ENCODE assay signal across 8 cellular contexts in the genomic region with DNA sequence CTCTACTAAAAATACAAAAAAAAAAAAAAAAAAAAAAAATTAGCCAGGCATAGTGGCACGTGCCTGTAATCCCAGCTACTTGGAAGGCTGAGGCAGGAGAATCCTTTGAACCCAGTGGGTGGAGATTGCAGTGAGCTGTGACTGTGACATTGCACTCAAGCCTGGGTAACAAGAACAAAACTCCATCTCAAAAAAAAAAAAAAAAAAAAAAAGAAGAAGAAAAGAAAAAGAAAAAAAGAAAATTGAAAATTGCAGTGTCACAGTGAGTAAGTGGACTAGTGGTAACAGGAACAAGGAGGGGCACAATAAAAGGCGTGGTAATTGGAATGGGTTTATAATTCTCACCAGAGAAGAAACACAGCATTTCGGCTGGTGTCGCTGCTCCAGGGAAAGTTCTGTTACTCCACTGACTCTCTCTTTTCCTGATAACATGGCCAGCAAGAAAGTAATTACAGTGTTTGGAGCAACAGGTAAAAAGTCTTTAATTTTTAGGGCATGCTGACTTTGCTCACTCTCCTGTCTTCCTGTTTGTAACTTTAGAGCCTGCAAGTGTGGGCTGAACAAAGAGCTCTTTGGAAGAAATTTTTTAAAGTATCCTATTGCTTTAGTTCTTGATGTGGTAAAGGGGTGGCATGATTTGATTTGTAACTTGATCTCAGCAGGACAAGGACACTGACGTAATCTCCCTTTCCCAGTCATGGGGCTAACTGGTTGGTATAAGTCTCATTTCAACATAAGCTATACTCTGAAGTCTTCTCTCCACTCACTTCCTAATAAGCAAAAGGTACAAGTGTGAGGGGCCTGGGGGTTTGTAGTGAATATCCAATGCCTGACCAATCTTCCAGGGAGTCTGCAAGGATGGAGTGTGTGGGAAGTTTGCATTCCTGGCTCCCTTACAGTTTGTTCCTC. TPM values are rescaled to one million over a fixed set of nuclear protein-coding genes. Genes with fewer than 3 reads are reported as not detected.
DNase-seq lines count a peak whose midpoint lies in the region; ATAC-seq and TF ChIP-seq lines count a peak whose summit lies in the region.

No MANE protein-coding gene starts in this region.

- peaks cover 8% of the 10 kb centered on the region for H3K4me1 Mint-ChIP-seq in HFFc6 (ENCODE audit: low read depth)
- H3K4me1 Mint-ChIP-seq in activated CD8-positive, alpha-beta T cell treated with anti-CD3 and anti-CD28 coated beads for 36 hours (ENCODE audit: low read depth) = peaks cover 2% of the 10 kb centered on the region

- TF ChIP-seq CTCF in HFFc6 (IDR thresholded peaks at IDR 0.05) = no peak
- no peak for TF ChIP-seq CTCF in activated CD8-positive, alpha-beta T cell treated with anti-CD3 and anti-CD28 coated beads for 36 hours (IDR thresholded peaks at IDR 0.05)

- ATAC-seq in activated CD8-positive, alpha-beta T cell treated with anti-CD3 and anti-CD28 coated beads for 36 hours = peak; percentile 47
- ATAC-seq in GM19463 (IDR thresholded peaks at IDR 0.05; ENCODE audit: unreplicated experiment) (no peak), GM21447 (IDR thresholded peaks at IDR 0.05; ENCODE audit: unreplicated experiment) (no peak), GM18519 (IDR thresholded peaks at IDR 0.05; ENCODE audit: low FRiP score, unreplicated experiment) (no peak)

- CTCF ChIA-PET in activated CD8-positive, alpha-beta T cell treated with anti-CD3 and anti-CD28 coated beads for 36 hours (lab: Charles Lee) = interaction anchor here (1.0 to 13.4 kb wide), 4 partner anchors 17 to 33 kb away, joined by 3 to 186 read pairs (median 4); partner anchors contain the start of gene TRA2B

- POLR2A ChIA-PET in activated CD8-positive, alpha-beta T cell treated with anti-CD3 and anti-CD28 coated beads for 36 hours (lab: Charles Lee) = interaction anchor here (1.1 to 1.2 kb wide), 2 partner anchors 22 to 39 kb away, joined by 3 read pairs; partner anchors contain the start of gene TRA2B

- H3K27ac Mint-ChIP-seq in HFFc6 = no peak overlapping the region
- no peak overlapping the region for H3K27ac Mint-ChIP-seq in activated CD8-positive, alpha-beta T cell treated with anti-CD3 and anti-CD28 coated beads for 36 hours

- peak overlapping the region; percentile 68 for H3K4me3 ChIP-seq in ACC112 (ENCODE audit: low read depth, low read length)

- intact Hi-C loops in activated CD8-positive, alpha-beta T cell treated with anti-CD3 and anti-CD28 coated beads for 36 hours (cut with micrococcal nuclease) = no loop called here

- DNase-seq in HFFc6 (peak; percentile 43), kidney tubule cell (ENCODE audit: low spot score) (peak; percentile 37), NCI-H446 (lab: John Stamatoyannopoulos, UW) (no peak)
- peak; percentile 14 for DNase-seq in activated CD8-positive, alpha-beta T cell treated with anti-CD3 and anti-CD28 coated beads for 36 hours

- H3K79me2 ChIP-seq in ACC112 (ENCODE audit: control insufficient read depth, insufficient read depth, low read length, unreplicated experiment) = peaks cover 22% of the 10 kb centered on the region

- H3K4me3 Mint-ChIP-seq in HFFc6 = no peak overlapping the region
- H3K4me3 Mint-ChIP-seq in activated CD8-positive, alpha-beta T cell treated with anti-CD3 and anti-CD28 coated beads for 36 hours = no peak overlapping the region

- peak overlapping the region; percentile 70 for H2AFZ ChIP-seq in ACC112 (ENCODE audit: low read length, unreplicated experiment)

- H3K27me3 Mint-ChIP-seq in HFFc6 (ENCODE audit: insufficient read depth) = peaks cover 14% of the 10 kb centered on the region
- peaks cover 7% of the 10 kb centered on the region for H3K27me3 Mint-ChIP-seq in activated CD8-positive, alpha-beta T cell treated with anti-CD3 and anti-CD28 coated beads for 36 hours

- H3K27me3 ChIP-seq in ACC112 (ENCODE audit: insufficient read depth, low read length) = no peaks in the 10 kb centered on the region

- no peaks in the 10 kb centered on the region for H3K36me3 Mint-ChIP-seq in HFFc6 (ENCODE audit: low read depth)
- no peaks in the 10 kb centered on the region for H3K36me3 Mint-ChIP-seq in activated CD8-positive, alpha-beta T cell treated with anti-CD3 and anti-CD28 coated beads for 36 hours (ENCODE audit: low read depth)

- no peaks in the 10 kb centered on the region for H3K36me3 ChIP-seq in ACC112 (ENCODE audit: insufficient read depth, low read length)

- no peaks in the 10 kb centered on the region for H3K9me3 Mint-ChIP-seq in HFFc6
- peaks cover 1% of the 10 kb centered on the region for H3K9me3 Mint-ChIP-seq in activated CD8-positive, alpha-beta T cell treated with anti-CD3 and anti-CD28 coated beads for 36 hours

- H3K27ac ChIP-seq in ACC112 (ENCODE audit: low read depth, low read length) = peak overlapping the region; percentile 90

- H3K4me1 ChIP-seq in ACC112 (ENCODE audit: control insufficient read depth, insufficient read depth, low read length, unreplicated experiment) = peaks cover 18% of the 10 kb centered on the region

RNA-seq across cellular contexts. Expression of gene TRA2B, which starts 22.0 kb away (rescaled TPM):
- 100 to 1,000 TPM; 116 to 151 (median 141) TPM for total RNA-seq in HFFc6 (2021; fragmentation: NEBNext Ultra II Directional; extraction: Animal tissue kit (Norgen Biotek cat#: 25700))
- 100 to 1,000 TPM; 210 to 219 TPM for total RNA-seq in activated CD8-positive, alpha-beta T cell treated with anti-CD3 and anti-CD28 coated beads for 36 hours

Comparison
In these comparisons a context has a peak if more than half of its experiments do, and no peak if none do; other contexts are left out.
1. DNase-seq: peak in HFFc6 (single experiment), activated CD8-positive, alpha-beta T cell treated with anti-CD3 and anti-CD28 coated beads for 36 hours (single experiment) and kidney tubule cell (single experiment); none in NCI-H446 (0 of 2).